In genomic region chr21:39587376-39587775, GRCh38 we compare ENCODE assay signal across 26 cellular contexts. TPM values are rescaled to one million over a fixed set of nuclear protein-coding genes. Genes with fewer than 3 reads are reported as not detected.
"Had no signal": no experiment of that assay in that cellular context is flagged by ENCODE, and none has a peak within 500 bp of the region (broad histone marks: within the 10 kb centered on the region; RNA-seq: fewer than 3 reads in every experiment).

No MANE protein-coding gene starts in this region.

- H3K4me3 ChIP-seq: stomach, suprapubic skin, testis, thoracic aorta, thyroid gland, tibial artery, tibial nerve, transverse colon, upper lobe of left lung, upper lobe of right lung, uterus, vagina had no signal

- DNase-seq: stimulated activated CD4-positive, alpha-beta T cell treated with anti-CD3 and anti-CD28 coated beads, Interleukin-2, amount 100 ng/mL, for 48 hours; stimulated activated CD4-positive, alpha-beta T cell treated with anti-CD3 and anti-CD28 coated beads, Interleukin-4, amount 100 ng/mL, for 1 hour; stimulated activated CD4-positive, alpha-beta T cell treated with anti-CD3 and anti-CD28 coated beads, Interleukin-4, amount 100 ng/mL, for 24 hours; stimulated activated CD4-positive, alpha-beta T cell treated with anti-CD3 and anti-CD28 coated beads, Interleukin-4, amount 100 ng/mL, for 4 hours; stimulated activated CD8-positive, alpha-beta memory T cell treated with anti-CD3 and anti-CD28 coated beads, Interleukin-4, amount 100 ng/mL, for 48 hours; stimulated activated naive B cell treated with anti-CD40 and anti-IgM and Interleukin-4, amounts not matched to agents 10 μg/mL and 1 μg/mL and 100 μg/mL, for 72 hours; stimulated activated naive CD4-positive, alpha-beta T cell; stimulated activated naive CD4-positive, alpha-beta T cell treated with Interleukin-2 at 50 U/mL for 16 hours; stimulated activated naive CD8-positive, alpha-beta T cell treated with anti-CD3 and anti-CD28 coated beads, Interleukin-15, amount 100 ng/mL, for 72 hours; stimulated activated naive CD8-positive, alpha-beta T cell treated with anti-CD3 and anti-CD28 coated beads, Interleukin-15, Interleukin-2, amounts not matched to agents 100 U/mL and 50 U/mL, for 24 hours; stomach; substantia nigra; testis; thyroid gland; tibial artery; transverse colon; upper lobe of left lung; upper lobe of right lung; uterus had no signal

- H3K27ac ChIP-seq: stomach, suprapubic skin, testis, thoracic aorta, thyroid gland, tibial artery, tibial nerve, transverse colon, upper lobe of left lung, upper lobe of right lung, uterus, vagina had no signal

- H3K36me3 ChIP-seq: stomach, suprapubic skin, thoracic aorta, thyroid gland, tibial artery, tibial nerve, transverse colon, upper lobe of left lung, upper lobe of right lung, uterus, vagina had no signal

- H3K4me1 ChIP-seq: stomach, suprapubic skin, testis, thyroid gland, tibial artery, tibial nerve, transverse colon, upper lobe of left lung, upper lobe of right lung, uterus, vagina had no signal

- FAIRE-seq: urothelium cell line had no signal

- H3K27me3 ChIP-seq: stomach, suprapubic skin, testis, thyroid gland, tibial artery, tibial nerve, transverse colon, upper lobe of left lung, upper lobe of right lung, uterus, vagina had no signal

- ATAC-seq: stimulated activated effector memory CD8-positive, alpha-beta T cell treated with anti-CD3 and anti-CD28 coated beads, Interleukin-12 subunit alpha, Interleukin-12 subunit beta, amount 100 ng/mL, for 72 hours; stimulated activated memory B cell treated with anti-CD40 and anti-IgM and Interleukin-4, amounts not matched to agents 10 μg/mL and 1 μg/mL and 100 μg/mL, for 72 hours; stimulated activated naive B cell treated with anti-CD40 and anti-IgM and Interleukin-4, amounts not matched to agents 10 μg/mL and 1 μg/mL and 100 μg/mL, for 72 hours; stimulated activated naive CD8-positive, alpha-beta T cell treated with anti-CD3 and anti-CD28 coated beads, Interleukin-15, amount 100 ng/mL, for 72 hours; stimulated activated naive CD8-positive, alpha-beta T cell treated with anti-CD3 and anti-CD28 coated beads, Interleukin-15, Interleukin-2, amounts not matched to agents 100 U/mL and 50 U/mL, for 24 hours; upper lobe of right lung had no signal

- H3K9me3 ChIP-seq: suprapubic skin, thoracic aorta, thyroid gland, tibial artery, upper lobe of left lung, upper lobe of right lung, uterus, vagina had no signal

RNA-seq across cellular contexts. Expression of gene B3GALT5, which starts 25.4 kb away (rescaled TPM):
- total RNA-seq: tibial nerve, upper lobe of right lung had no signal
